Comparison of ENCODE assay signal across 8 cellular contexts in genomic region chr9:127930298-127931091, GRCh38. TPM values are rescaled to one million over a fixed set of nuclear protein-coding genes. Genes with fewer than 3 reads are reported as not detected.
DNase-seq lines count a peak whose midpoint lies in the region; ATAC-seq and TF ChIP-seq lines count a peak whose summit lies in the region.

PIP5KL1 (minus strand) TSS chr9:127930777; CDS start chr9:127930752, 25 bp downstream.

- CTCF ChIA-PET in CD4-positive, alpha-beta T cell (lab: Charles Lee), result interaction anchor here (1.2 to 1.5 kb wide), 2 partner anchors 12 to 187 kb away, joined by 3 to 4 read pairs; no protein-coding TSS in a partner anchor

- intact Hi-C loops in CD4-positive, alpha-beta T cell (cut with DNase I, micrococcal nuclease), result loop anchor here in 1 of 2 experiments (10.0 kb wide), 1 partner anchor 1714 kb away; the partner anchor contains the start of gene ASB6

- peaks cover 47% of the 10 kb centered on the region for H3K4me1 Mint-ChIP-seq in CD4-positive, alpha-beta T cell (ENCODE audit: low read depth)
- peaks cover 30% of the 10 kb centered on the region for H3K4me1 Mint-ChIP-seq in activated T-cell treated with anti-CD3 and anti-CD28 coated beads, Interleukin-2, amount 50 U/mL, for 4 hours (ENCODE audit: low read depth)
- peaks cover 36% of the 10 kb centered on the region for H3K4me1 Mint-ChIP-seq in stimulated activated effector memory CD8-positive, alpha-beta T cell treated with anti-CD3 and anti-CD28 coated beads, Interleukin-12 subunit alpha, Interleukin-12 subunit beta, amount 100 ng/mL, for 72 hours

- peak within 1 kb of the TSS; percentile 86 for H3K4me3 Mint-ChIP-seq in CD4-positive, alpha-beta T cell
- peak within 1 kb of the TSS; percentile 72 for H3K4me3 Mint-ChIP-seq in activated T-cell treated with anti-CD3 and anti-CD28 coated beads, Interleukin-2, amount 50 U/mL, for 4 hours
- H3K4me3 Mint-ChIP-seq in stimulated activated effector memory CD8-positive, alpha-beta T cell treated with anti-CD3 and anti-CD28 coated beads, Interleukin-12 subunit alpha, Interleukin-12 subunit beta, amount 100 ng/mL, for 72 hours, result peak within 1 kb of the TSS; percentile 55

- no peak for TF ChIP-seq CTCF in CD4-positive, alpha-beta T cell (IDR thresholded peaks at IDR 0.05)
- peak; percentile 12 for TF ChIP-seq CTCF in epithelial cell of proximal tubule (conservative IDR thresholded peaks at IDR 0.05; ENCODE audit: low read depth, low read length)

- peak within 1 kb of the TSS; percentile 49 for H3K27ac Mint-ChIP-seq in CD4-positive, alpha-beta T cell
- H3K27ac Mint-ChIP-seq in stimulated activated effector memory CD8-positive, alpha-beta T cell treated with anti-CD3 and anti-CD28 coated beads, Interleukin-12 subunit alpha, Interleukin-12 subunit beta, amount 100 ng/mL, for 72 hours, result peak within 1 kb of the TSS; percentile 37

- no peaks in the 10 kb centered on the region for H3K27me3 ChIP-seq in CD4-positive, alpha-beta T cell (ENCODE audit: control insufficient read depth, insufficient read depth, low read length)
- peaks cover 40% of the 10 kb centered on the region for H3K27me3 ChIP-seq in mononuclear cell (ENCODE audit: insufficient read depth, low read length)

- H3K4me1 ChIP-seq in mononuclear cell (ENCODE audit: insufficient read depth, low read length), result peaks cover 38% of the 10 kb centered on the region

- DNase-seq in CD4-positive, alpha-beta T cell, result peak; percentile 46 to 72 (median 59)
- DNase-seq in NOMO-1 treated with DMSO at 0.1 percent for 48 hours (lab: John Stamatoyannopoulos, UW; ENCODE audit: unreplicated experiment) (peak; percentile 42), epithelial cell of proximal tubule (ENCODE audit: low read depth) (no peak)
- DNase-seq in activated T-cell treated with anti-CD3 and anti-CD28 coated beads, Interleukin-2, amount 50 U/mL, for 4 hours, result peak; percentile 54
- DNase-seq in stimulated activated effector memory CD8-positive, alpha-beta T cell treated with anti-CD3 and anti-CD28 coated beads, Interleukin-12 subunit alpha, Interleukin-12 subunit beta, amount 100 ng/mL, for 72 hours (ENCODE audit: low spot score in 2 of 2), result peak; percentile 66 to 90

- no peaks in the 10 kb centered on the region for H3K36me3 Mint-ChIP-seq in CD4-positive, alpha-beta T cell (ENCODE audit: low read depth)
- peaks cover 4% of the 10 kb centered on the region for H3K36me3 Mint-ChIP-seq in activated T-cell treated with anti-CD3 and anti-CD28 coated beads, Interleukin-2, amount 50 U/mL, for 4 hours (ENCODE audit: insufficient read depth)
- peaks cover 38% of the 10 kb centered on the region for H3K36me3 Mint-ChIP-seq in stimulated activated effector memory CD8-positive, alpha-beta T cell treated with anti-CD3 and anti-CD28 coated beads, Interleukin-12 subunit alpha, Interleukin-12 subunit beta, amount 100 ng/mL, for 72 hours

- ATAC-seq in CD4-positive, alpha-beta T cell (ENCODE audit: poor library complexity), result peak; percentile 58
- ATAC-seq in GM19324 (IDR thresholded peaks at IDR 0.05; ENCODE audit: low FRiP score, unreplicated experiment), result peak; percentile 83
- ATAC-seq in HG03378 (IDR thresholded peaks at IDR 0.05; ENCODE audit: unreplicated experiment), result peak; percentile 38
- peak; percentile 78 to 79 for ATAC-seq in activated T-cell treated with anti-CD3 and anti-CD28 coated beads, Interleukin-2, amount 50 U/mL, for 4 hours
- peak; percentile 84 for ATAC-seq in stimulated activated effector memory CD8-positive, alpha-beta T cell treated with anti-CD3 and anti-CD28 coated beads, Interleukin-12 subunit alpha, Interleukin-12 subunit beta, amount 100 ng/mL, for 72 hours

- no peak within 1 kb of the TSS for H3K27ac ChIP-seq in CD4-positive, alpha-beta T cell (ENCODE audit: low read depth, low read length)

- H3K9me3 Mint-ChIP-seq in CD4-positive, alpha-beta T cell, result no peaks in the 10 kb centered on the region
- no peaks in the 10 kb centered on the region for H3K9me3 Mint-ChIP-seq in activated T-cell treated with anti-CD3 and anti-CD28 coated beads, Interleukin-2, amount 50 U/mL, for 4 hours
- no peaks in the 10 kb centered on the region for H3K9me3 Mint-ChIP-seq in stimulated activated effector memory CD8-positive, alpha-beta T cell treated with anti-CD3 and anti-CD28 coated beads, Interleukin-12 subunit alpha, Interleukin-12 subunit beta, amount 100 ng/mL, for 72 hours

- POLR2A ChIA-PET in CD4-positive, alpha-beta T cell (lab: Charles Lee), result interaction anchor here (0.6 to 2.4 kb wide), 13 partner anchors 8 to 195 kb away, joined by 3 to 7 read pairs (median 4); partner anchors contain the start of genes CDK9, NAIF1, ST6GALNAC6 and TOR2A

- H3K27me3 Mint-ChIP-seq in CD4-positive, alpha-beta T cell, result no peaks in the 10 kb centered on the region
- H3K27me3 Mint-ChIP-seq in activated T-cell treated with anti-CD3 and anti-CD28 coated beads, Interleukin-2, amount 50 U/mL, for 4 hours (ENCODE audit: low read depth), result peaks cover 2% of the 10 kb centered on the region

- H3K4me3 ChIP-seq in epithelial cell of proximal tubule (ENCODE audit: low read depth, low read length) (peak within 1 kb of the TSS; percentile 59), mononuclear cell (ENCODE audit: low read length) (peak within 1 kb of the TSS; percentile 33)

- H3K9me3 ChIP-seq in CD4-positive, alpha-beta T cell (ENCODE audit: control insufficient read depth, low read length), result no peaks in the 10 kb centered on the region
- H3K9me3 ChIP-seq in mononuclear cell (ENCODE audit: low read depth, low read length), result no peaks in the 10 kb centered on the region

RNA-seq across cellular contexts. Expression of gene PIP5KL1, which starts in this region (rescaled TPM):
- 1 to 10 TPM; 2.9 to 3.3 TPM for total RNA-seq in CD4-positive, alpha-beta T cell
- total RNA-seq in activated T-cell treated with anti-CD3 and anti-CD28 coated beads, Interleukin-2, amount 50 U/mL, for 4 hours, result 1 to 10 TPM; 2.3 to 3.5 (median 2.8) TPM
- 0.87 and 6.9 TPM in 2 replicates for total RNA-seq in epithelial cell of proximal tubule
- 0.42 TPM for total RNA-seq in mononuclear cell
